Comparison of ENCODE assay signal across 23 cellular contexts in genomic region chr5:73856972-73857371, GRCh38.
DNase-seq lines count a peak whose midpoint lies in the region; ATAC-seq, FAIRE-seq and TF ChIP-seq lines count a peak whose summit lies in the region.
"Had no signal": no experiment of that assay in that cellular context is flagged by ENCODE, and none has a peak within 500 bp of the region (broad histone marks: within the 10 kb centered on the region; RNA-seq: fewer than 3 reads in every experiment).

No MANE protein-coding gene starts in this region.

- intact Hi-C loops in Right ventricle myocardium inferior (cut with DNase I) (no loop called here), vagina (cut with DNase I) (no loop called here), lower leg skin (cut with DNase I; ENCODE audit: low total_unique reads) (no loop called here), stomach (cut with DNase I; ENCODE audit: low total_unique reads) (no loop called here)

- no peak for TF ChIP-seq POLR2A in vagina (IDR thresholded peaks at IDR 0.05)
- no peak for TF ChIP-seq POLR2A in lower leg skin (IDR thresholded peaks at IDR 0.05)
- no peak for TF ChIP-seq POLR2A in stomach (IDR thresholded peaks at IDR 0.05)

- H3K4me1 ChIP-seq in right atrium auricular region, result peaks cover 0 to 10% of the 10 kb centered on the region in 2 donors
- H3K4me1 ChIP-seq in vagina, result peaks cover 20% of the 10 kb centered on the region
- H3K4me1 ChIP-seq in stomach, result peaks cover 0 to 12% (median 0%) of the 10 kb centered on the region in 4 donors
- H3K4me1 ChIP-seq: gastroesophageal sphincter had no signal

- peak; percentile 84 for ATAC-seq in Right ventricle myocardium inferior
- ATAC-seq: gastroesophageal sphincter; PC-3; stimulated activated naive CD8-positive, alpha-beta T cell treated with anti-CD3 and anti-CD28 coated beads, Interleukin-15, amount 100 ng/mL, for 72 hours had no signal

- in situ Hi-C loops in brain microvascular endothelial cell (cut with HindIII; ENCODE audit: low pct_ligation_motif_present, low sequenced_read_pairs), result no loop called here

- no peak for TF ChIP-seq EP300 in stomach (IDR thresholded peaks at IDR 0.05)

- WGBS in lower leg skin, 2 donors, result 38 to 59% methylated on average over 5 of the region's 5 CpGs
- 17 to 33% (median 21%) methylated on average over 5 of the region's 5 CpGs for WGBS in stomach, 5 donors

- no peak overlapping the region for H3K27ac ChIP-seq in right atrium auricular region
- peak overlapping the region; percentile 21 for H3K27ac ChIP-seq in vagina
- no peak overlapping the region for H3K27ac ChIP-seq in brain microvascular endothelial cell
- no peak overlapping the region for H3K27ac ChIP-seq in stomach
- H3K27ac ChIP-seq: gastroesophageal sphincter, VCaP had no signal

- TF ChIP-seq CTCF in right atrium auricular region (IDR thresholded peaks at IDR 0.05) (no peak), vagina (IDR thresholded peaks at IDR 0.05) (no peak), lower leg skin (IDR thresholded peaks at IDR 0.05) (no peak), brain microvascular endothelial cell (IDR thresholded peaks at IDR 0.05; ENCODE audit: low read depth, low read length, missing control alignments) (no peak), stomach (IDR thresholded peaks at IDR 0.05) (no peak)

- FAIRE-seq in endometrium (lab: Jason Lieb, UNC), result peak; percentile 50
- FAIRE-seq: D721Med had no signal

- H3K4me3 ChIP-seq in right atrium auricular region, result no peak overlapping the region
- no peak overlapping the region for H3K4me3 ChIP-seq in vagina
- H3K4me3 ChIP-seq in lower leg skin (ENCODE audit: low read depth, poor library complexity, severe bottlenecking), result no peak overlapping the region
- no peak overlapping the region for H3K4me3 ChIP-seq in brain microvascular endothelial cell (ENCODE audit: low read depth, low read length)
- H3K4me3 ChIP-seq in stomach, result no peak overlapping the region
- H3K4me3 ChIP-seq: gastroesophageal sphincter, skin epidermis had no signal

- H3K36me3 ChIP-seq in right atrium auricular region (no peaks in the 10 kb centered on the region), vagina (peaks cover 0 to 13% of the 10 kb centered on the region in 2 donors), brain microvascular endothelial cell (replicated peaks) (peaks cover 8% of the 10 kb centered on the region), stomach (peaks cover 6 to 59% (median 30%) of the 10 kb centered on the region in 4 donors)

- H3K27me3 ChIP-seq in right atrium auricular region, result no peaks in the 10 kb centered on the region
- no peaks in the 10 kb centered on the region for H3K27me3 ChIP-seq in vagina
- no peaks in the 10 kb centered on the region for H3K27me3 ChIP-seq in brain microvascular endothelial cell (replicated peaks)
- no peaks in the 10 kb centered on the region for H3K27me3 ChIP-seq in stomach
- H3K27me3 ChIP-seq: gastroesophageal sphincter had no signal

- DNase-seq in Right ventricle myocardium inferior (ENCODE audit: missing footprints) (no peak), right atrium auricular region (ENCODE audit: low spot score) (no peak), iris pigment epithelial cell (ENCODE audit: low read depth) (peak; percentile 57), vagina (ENCODE audit: extremely low spot score in 2 of 2) (no peak), lower leg skin (ENCODE audit: low spot score in 2 of 2) (no peak), brain microvascular endothelial cell (no peak), stomach (no peak)
- DNase-seq: 8988T; activated CD4-positive, alpha-beta T cell treated with anti-CD3 and anti-CD28 coated beads, Interleukin-2, amount 50 U/mL, for 48 hours; activated effector memory CD4-positive, alpha-beta T cell treated with anti-CD3 and anti-CD28 coated beads, Interleukin-2, amount 50 U/mL, for 16 hours; C1 segment of cervical spinal cord; KBM-7; midbrain; NCI-H1694 treated with DMSO at 0.1 percent for 48 hours; nephron progenitor cell; PC-3; stimulated activated naive CD8-positive, alpha-beta T cell treated with anti-CD3 and anti-CD28 coated beads, Interleukin-15, amount 100 ng/mL, for 72 hours; T-helper 1 cell had no signal

- H3K9me3 ChIP-seq in right atrium auricular region, result no peaks in the 10 kb centered on the region
- no peaks in the 10 kb centered on the region for H3K9me3 ChIP-seq in vagina
- no peaks in the 10 kb centered on the region for H3K9me3 ChIP-seq in stomach
- H3K9me3 ChIP-seq: gastroesophageal sphincter had no signal
